In genomic region chr2:72159611-72160010, GRCh38 we compare ENCODE assay signal across 27 cellular contexts. TPM values are rescaled to one million over a fixed set of nuclear protein-coding genes. Genes with fewer than 3 reads are reported as not detected.
"Had no signal": no experiment of that assay in that cellular context is flagged by ENCODE, and none has a peak within 500 bp of the region (broad histone marks: within the 10 kb centered on the region; RNA-seq: fewer than 3 reads in every experiment).

No MANE protein-coding gene starts in this region.

- ATAC-seq: left ventricle myocardium superior; lower lobe of right lung; mucosa of descending colon; right cardiac atrium; stimulated activated effector memory CD8-positive, alpha-beta T cell treated with anti-CD3 and anti-CD28 coated beads, Interleukin-12 subunit alpha, Interleukin-12 subunit beta, amount 100 ng/mL, for 72 hours had no signal

- H3K9ac ChIP-seq: parathyroid adenoma had no signal

- H2AFZ ChIP-seq: parathyroid adenoma had no signal

- H3K9me3 Mint-ChIP-seq: immature natural killer cell; natural killer cell treated with Interleukin-12 subunit alpha and Interleukin-12 subunit beta and Interleukin-15 and Interleukin-18, amount 100 ng/mL, for 72 hours; neural crest cell; stimulated activated effector memory CD8-positive, alpha-beta T cell treated with anti-CD3 and anti-CD28 coated beads, Interleukin-12 subunit alpha, Interleukin-12 subunit beta, amount 100 ng/mL, for 72 hours; type B pancreatic cell had no signal

- H3K27ac ChIP-seq: coronary artery, lower lobe of right lung, parathyroid adenoma, prostate gland, sigmoid colon, stomach, tibial artery had no signal

- H3K9me3 ChIP-seq: lower lobe of right lung, mucosa of descending colon, prostate gland, sigmoid colon, stomach, tibial artery had no signal

- H3K4me1 Mint-ChIP-seq: immature natural killer cell; naive B cell; stimulated activated effector memory CD8-positive, alpha-beta T cell treated with anti-CD3 and anti-CD28 coated beads, Interleukin-12 subunit alpha, Interleukin-12 subunit beta, amount 100 ng/mL, for 72 hours had no signal

- FAIRE-seq: endometrium, frontal cortex had no signal

- H3K27ac Mint-ChIP-seq: immature natural killer cell; natural killer cell treated with Interleukin-12 subunit alpha and Interleukin-12 subunit beta and Interleukin-15 and Interleukin-18, amount 100 ng/mL, for 72 hours; stimulated activated effector memory CD8-positive, alpha-beta T cell treated with anti-CD3 and anti-CD28 coated beads, Interleukin-12 subunit alpha, Interleukin-12 subunit beta, amount 100 ng/mL, for 72 hours; type B pancreatic cell had no signal

- H3K4me3 Mint-ChIP-seq: immature natural killer cell; naive B cell; natural killer cell treated with Interleukin-12 subunit alpha and Interleukin-12 subunit beta and Interleukin-15 and Interleukin-18, amount 100 ng/mL, for 72 hours; neural crest cell; stimulated activated effector memory CD8-positive, alpha-beta T cell treated with anti-CD3 and anti-CD28 coated beads, Interleukin-12 subunit alpha, Interleukin-12 subunit beta, amount 100 ng/mL, for 72 hours; type B pancreatic cell had no signal

- H3K4me1 ChIP-seq: lower lobe of right lung, parathyroid adenoma, prostate gland, sigmoid colon, stomach, tibial artery had no signal

- DNase-seq: dermis blood vessel endothelial cell; effector memory CD4-positive, alpha-beta T cell; erythroblast; hypothalamus; immature natural killer cell; islet precursor cell; kidney glomerular epithelial cell; left ventricle myocardium superior; lower lobe of right lung; mucosa of descending colon; naive B cell; right cardiac atrium; sigmoid colon; stimulated activated CD4-positive, alpha-beta T cell treated with anti-CD3 and anti-CD28 coated beads, Interleukin-2, amount 100 ng/mL, for 24 hours; stimulated activated CD4-positive, alpha-beta T cell treated with anti-CD3 and anti-CD28 coated beads, Interleukin-4, amount 100 ng/mL, for 24 hours; stimulated activated naive CD4-positive, alpha-beta T cell treated with Interleukin-2 at 50 U/mL for 16 hours; stomach; tibial artery had no signal

- H3K36me3 Mint-ChIP-seq: immature natural killer cell; naive B cell; natural killer cell treated with Interleukin-12 subunit alpha and Interleukin-12 subunit beta and Interleukin-15 and Interleukin-18, amount 100 ng/mL, for 72 hours; stimulated activated effector memory CD8-positive, alpha-beta T cell treated with anti-CD3 and anti-CD28 coated beads, Interleukin-12 subunit alpha, Interleukin-12 subunit beta, amount 100 ng/mL, for 72 hours; type B pancreatic cell had no signal

- H3K79me2 ChIP-seq: parathyroid adenoma had no signal

- H3K36me3 ChIP-seq: lower lobe of right lung, prostate gland, sigmoid colon, stomach, tibial artery had no signal

- H3K4me3 ChIP-seq: coronary artery, lower lobe of right lung, mucosa of descending colon, prostate gland, sigmoid colon, stomach, tibial artery had no signal

RNA-seq across cellular contexts. Expression of gene CYP26B1, which starts 11.9 kb away (rescaled TPM):
- total RNA-seq: natural killer cell treated with Interleukin-12 subunit alpha and Interleukin-12 subunit beta and Interleukin-15 and Interleukin-18, amount 100 ng/mL, for 72 hours had no signal
